21 cellular contexts compared by ENCODE assay signal in the genomic region with DNA sequence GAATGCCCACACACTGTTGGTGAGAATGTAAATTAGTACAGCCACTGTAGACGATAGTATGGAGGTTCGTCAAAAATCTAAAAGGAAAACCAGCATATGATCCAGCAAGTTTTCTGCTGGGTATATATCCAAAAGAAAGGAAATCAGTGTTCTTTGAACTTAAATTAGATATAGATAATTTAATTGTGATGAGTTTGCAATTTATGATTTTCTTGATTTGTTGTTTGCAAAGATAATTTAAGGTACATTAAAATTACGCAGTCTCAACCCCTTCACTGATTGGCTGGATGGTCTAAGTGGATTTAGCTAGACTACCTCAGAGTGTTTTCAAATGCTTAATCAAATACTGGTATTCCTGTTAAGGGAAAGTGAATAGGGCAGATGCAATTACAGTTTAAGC.
"Had no signal": no experiment of that assay in that cellular context is flagged by ENCODE, and none has a peak within 500 bp of the region (broad histone marks: within the 10 kb centered on the region; RNA-seq: fewer than 3 reads in every experiment).

No MANE protein-coding gene starts in this region.

- H3K9me3 ChIP-seq: colonic mucosa, esophagus muscularis mucosa, gastroesophageal sphincter, heart left ventricle, left lung, lower lobe of right lung, mucosa of descending colon had no signal

- H3K27ac ChIP-seq: colonic mucosa, esophagus muscularis mucosa, foreskin keratinocyte, gastroesophageal sphincter, heart left ventricle, hepatocyte, left lung, lower lobe of right lung had no signal

- ATAC-seq: foreskin keratinocyte; gastroesophageal sphincter; heart left ventricle; left cardiac atrium; left lung; left ventricle myocardium superior; lower lobe of right lung; mucosa of descending colon; naive thymus-derived CD8-positive, alpha-beta T cell had no signal

- FAIRE-seq: endothelial cell of umbilical vein, islet of Langerhans, keratinocyte had no signal

- H3K36me3 ChIP-seq: colonic mucosa, esophagus muscularis mucosa, gastroesophageal sphincter, heart left ventricle, left lung, lower lobe of right lung had no signal

- H3K4me2 ChIP-seq: hepatocyte had no signal

- H3K4me1 ChIP-seq: colonic mucosa, esophagus muscularis mucosa, foreskin keratinocyte, gastroesophageal sphincter, heart left ventricle, left lung, lower lobe of right lung had no signal

- DNase-seq: colonic mucosa; cortex of kidney; effector CD4-positive, alpha-beta T cell; effector memory CD4-positive, alpha-beta T cell; foreskin keratinocyte; heart left ventricle; hypothalamus; left cardiac atrium; left lung; left ventricle myocardium superior; lower lobe of right lung; mesenchymal stem cell; mucosa of descending colon; naive B cell; naive thymus-derived CD8-positive, alpha-beta T cell had no signal

- H2AFZ ChIP-seq: hepatocyte had no signal

- H3K79me2 ChIP-seq: hepatocyte had no signal

- H3K27me3 ChIP-seq: colonic mucosa, esophagus muscularis mucosa, foreskin keratinocyte, gastroesophageal sphincter, heart left ventricle, hepatocyte, left lung had no signal

- H3K4me3 ChIP-seq: colonic mucosa, esophagus muscularis mucosa, gastroesophageal sphincter, heart left ventricle, hepatocyte, left lung, lower lobe of right lung, mucosa of descending colon had no signal
